In genomic region chr13:101514695-101515275, GRCh38 we compare ENCODE assay signal across 8 cellular contexts.
DNase-seq lines count a peak whose midpoint lies in the region; ATAC-seq and TF ChIP-seq lines count a peak whose summit lies in the region.

No MANE protein-coding gene starts in this region.

- H3K36me3 ChIP-seq in cardiac muscle cell, result no peaks in the 10 kb centered on the region
- H3K36me3 ChIP-seq in adrenal gland (replicated peaks in 1 of 2), result no peaks in the 10 kb centered on the region
- H3K36me3 ChIP-seq in iPS DF 6.9 (ENCODE audit: control insufficient read depth, insufficient read depth, low read length), result no peaks in the 10 kb centered on the region
- no peaks in the 10 kb centered on the region for H3K36me3 ChIP-seq in thyroid gland

- intact Hi-C loops in cardiac septum (cut with DNase I) (loop anchor here (5.0 kb wide), 1 partner anchor 243 kb away; no protein-coding TSS in a partner anchor), adrenal gland (cut with DNase I) (loop anchor here in 1 of 2 donors (10.0 kb wide), 1 partner anchor 250 kb away; no protein-coding TSS in a partner anchor), thyroid gland (cut with DNase I) (loop anchor here (5.0 kb wide), 1 partner anchor 238 kb away; no protein-coding TSS in a partner anchor)

- peak; percentile 71 for ATAC-seq in HG02884 (IDR thresholded peaks at IDR 0.05; ENCODE audit: unreplicated experiment)
- no peak for ATAC-seq in HG03039 (IDR thresholded peaks at IDR 0.05; ENCODE audit: unreplicated experiment)

- TF ChIP-seq CTCF in cardiac muscle cell (IDR thresholded peaks at IDR 0.05; ENCODE audit: low read depth, low read length) (peak; percentile 62), adrenal gland (IDR thresholded peaks at IDR 0.05) (peak; percentile 43 to 73 (median 56)), thyroid gland (IDR thresholded peaks at IDR 0.05) (peak; percentile 38 to 69 (median 54))

- DNase-seq in cardiac muscle cell (ENCODE audit: low read depth in 1 of 2, low spot score in 1 of 2) (peak; percentile 64 to 68), cardiac septum (ENCODE audit: low spot score) (no peak), NCI-H2196 (lab: John Stamatoyannopoulos, UW; ENCODE audit: unreplicated experiment) (peak; percentile 20), adrenal gland (peak in 4 of 7 donors; percentile 18 to 43 (median 26)), iPS DF 6.9 (ENCODE audit: low read depth, low spot score) (peak; percentile 7), thyroid gland (peak; percentile 12 to 33)

- H3K9me3 ChIP-seq in cardiac muscle cell (ENCODE audit: low read depth) (no peaks in the 10 kb centered on the region), adrenal gland (replicated peaks in 1 of 3) (no peaks in the 10 kb centered on the region), iPS DF 6.9 (ENCODE audit: control insufficient read depth, insufficient read depth, low read length) (no peaks in the 10 kb centered on the region), thyroid gland (no peaks in the 10 kb centered on the region)

- H3K4me1 ChIP-seq in cardiac muscle cell (ENCODE audit: low read depth) (no peaks in the 10 kb centered on the region), adrenal gland (replicated peaks in 1 of 2) (no peaks in the 10 kb centered on the region), iPS DF 6.9 (ENCODE audit: control insufficient read depth, insufficient read depth, low read length) (no peaks in the 10 kb centered on the region; the same call in 1 of the 2 replicates), thyroid gland (no peaks in the 10 kb centered on the region)

- no peak for TF ChIP-seq POLR2A in adrenal gland (IDR thresholded peaks at IDR 0.05)
- no peak for TF ChIP-seq POLR2A in thyroid gland (IDR thresholded peaks at IDR 0.05)

- H3K27ac ChIP-seq in cardiac muscle cell, result no peak overlapping the region
- H3K27ac ChIP-seq in adrenal gland, result no peak overlapping the region
- no peak overlapping the region for H3K27ac ChIP-seq in iPS DF 6.9 (ENCODE audit: low read length)
- H3K27ac ChIP-seq in thyroid gland, result no peak overlapping the region

- H3K4me3 ChIP-seq in cardiac muscle cell (no peak overlapping the region), adrenal gland (no peak overlapping the region), iPS DF 6.9 (ENCODE audit: low read length) (no peak overlapping the region), thyroid gland (replicated peaks in 1 of 3) (no peak overlapping the region)

- H3K27me3 ChIP-seq in cardiac muscle cell (no peaks in the 10 kb centered on the region), adrenal gland (no peaks in the 10 kb centered on the region), iPS DF 6.9 (ENCODE audit: control insufficient read depth, insufficient read depth, low read length) (no peaks in the 10 kb centered on the region), thyroid gland (no peaks in the 10 kb centered on the region)
